Comparison of ENCODE assay signal across 2 cellular contexts in genomic region chr6:131116321-131116720, GRCh38.
TF ChIP-seq lines count a peak whose summit lies in the region.

No MANE protein-coding gene starts in this region.

TF ChIP-seq in GM12878, 131 proteins besides CTCF, POLR2A, EP300 and RAD21 (continues in another document):
- TF ChIP-seq SIN3A (IDR thresholded peaks at IDR 0.05; ENCODE audit: low read depth, low read length) (no peak), ZNF687 (IDR thresholded peaks at IDR 0.05) (no peak), USF1 (IDR thresholded peaks at IDR 0.05; ENCODE audit: borderline replicate concordance, extremely low read length, insufficient read depth, low read depth, low read length) (no peak), CEBPB (IDR thresholded peaks at IDR 0.05; ENCODE audit: borderline replicate concordance in 1 of 2, low read depth in 2 of 2, low read length in 2 of 2) (no peak), ZBTB40 (IDR thresholded peaks at IDR 0.05; ENCODE audit: borderline replicate concordance) (no peak), BCL3 (IDR thresholded peaks at IDR 0.05; ENCODE audit: borderline replicate concordance, insufficient read depth, low read depth, low read length, poor library complexity, severe bottlenecking) (no peak), CBX5 (IDR thresholded peaks at IDR 0.05; ENCODE audit: low read depth) (no peak), HDAC6 (IDR thresholded peaks at IDR 0.05; ENCODE audit: unreplicated experiment) (no peak), MTA2 (IDR thresholded peaks at IDR 0.05; ENCODE audit: low read depth) (no peak), NKRF (conservative IDR thresholded peaks at IDR 0.05) (no peak)

TF ChIP-seq in HepG2, 621 proteins besides CTCF, POLR2A, EP300 and RAD21:
- TF ChIP-seq ZSCAN25 (CRISPR knock-in tag; IDR thresholded peaks at IDR 0.05), result no peak
- TF ChIP-seq ZMYM3 (CRISPR knock-in tag; IDR thresholded peaks at IDR 0.05), result no peak
- no peak for TF ChIP-seq PAXIP1 (CRISPR knock-in tag; conservative IDR thresholded peaks at IDR 0.05)
- TF ChIP-seq ZBTB42 (CRISPR knock-in tag; IDR thresholded peaks at IDR 0.05), result no peak
- TF ChIP-seq ZNF570 (CRISPR knock-in tag; IDR thresholded peaks at IDR 0.05; ENCODE audit: borderline replicate concordance), result no peak
- TF ChIP-seq EHMT2 (IDR thresholded peaks at IDR 0.05; ENCODE audit: borderline replicate concordance, low read depth, low read length), result no peak
- no peak for TF ChIP-seq RNF219 (CRISPR knock-in tag; IDR thresholded peaks at IDR 0.05)
- no peak for TF ChIP-seq TCF12 (IDR thresholded peaks at IDR 0.05)
- TF ChIP-seq TCF12 (CRISPR knock-in tag; IDR thresholded peaks at IDR 0.05), result no peak
- TF ChIP-seq CENPX (CRISPR knock-in tag; IDR thresholded peaks at IDR 0.05), result no peak
- TF ChIP-seq TFDP1 (CRISPR knock-in tag; IDR thresholded peaks at IDR 0.05; ENCODE audit: borderline replicate concordance), result no peak
- TF ChIP-seq SRSF1 (optimal IDR thresholded peaks at IDR 0.05; ENCODE audit: low read depth, low read length), result no peak
TF ChIP-seq in HepG2: peak in this region for 0.
